Comparison of ENCODE assay signal across 17 cellular contexts in the genomic region with DNA sequence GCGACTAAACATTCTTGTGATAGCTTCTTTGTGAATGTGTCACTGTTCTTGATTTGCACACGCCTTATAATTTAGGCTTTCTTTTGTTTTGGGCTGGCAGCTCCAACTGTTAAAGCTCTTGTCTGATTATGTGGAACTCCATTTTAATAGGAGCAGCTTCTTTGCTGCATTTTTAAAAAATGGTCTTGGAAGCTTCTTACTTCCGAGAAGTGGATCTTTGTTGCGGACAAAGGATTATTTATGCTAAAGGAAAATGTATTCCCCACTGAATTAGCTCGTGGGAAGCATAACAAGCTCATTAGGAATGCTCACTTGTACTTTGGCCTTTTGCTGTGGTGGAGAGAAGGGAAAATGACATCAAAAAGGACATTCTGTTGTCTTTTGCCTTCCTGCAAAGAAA.
DNase-seq lines count a peak whose midpoint lies in the region; ATAC-seq and TF ChIP-seq lines count a peak whose summit lies in the region.
"Had no signal": no experiment of that assay in that cellular context is flagged by ENCODE, and none has a peak within 500 bp of the region (broad histone marks: within the 10 kb centered on the region; RNA-seq: fewer than 3 reads in every experiment).

No MANE protein-coding gene starts in this region.

- ATAC-seq in GM18517 (IDR thresholded peaks at IDR 0.05; ENCODE audit: unreplicated experiment) = no peak

- in situ Hi-C loops in HAP-1 (cut with MboI; ENCODE audit: low sequenced_read_pairs) = no loop called here

- DNase-seq in HAP-1 (ENCODE audit: low spot score in 2 of 2) (peak; percentile 16 to 84), glomerular visceral epithelial cell (ENCODE audit: extremely low spot score) (peak; percentile 4), retinal pigment epithelial cell (ENCODE audit: low read depth) (no peak), iPS-NIHi7 (ENCODE audit: extremely low spot score) (no peak), HuH-7 (ENCODE audit: low spot score) (no peak)
- DNase-seq in stimulated activated CD4-positive, alpha-beta T cell treated with anti-CD3 and anti-CD28 coated beads, Interleukin-2, amount 100 ng/mL, for 48 hours = no peak
- DNase-seq: activated CD4-positive, CD25-positive, alpha-beta regulatory T cell; activated T-cell treated with anti-CD3 and anti-CD28 coated beads, Interleukin-2, amount 50 U/mL, for 24 hours; amygdala; DMS79 treated with DMSO at 0.1 percent for 48 hours; Kasumi-1; NCI-H345; occipital lobe; Right ventricle myocardium superior; stimulated activated CD4-positive, alpha-beta T cell treated with anti-CD3 and anti-CD28 coated beads, Interleukin-4, amount 100 ng/mL, for 4 hours had no signal

- H3K4me3 ChIP-seq in HAP-1 = no peak overlapping the region
- H3K4me3 ChIP-seq in WI38 (ENCODE audit: low read depth, low read length) = peak overlapping the region; percentile 21
- H3K4me3 ChIP-seq in retinal pigment epithelial cell (ENCODE audit: low read length) = peak overlapping the region; percentile 29

- H3K9me3 ChIP-seq in HAP-1 = no peaks in the 10 kb centered on the region

- H3K27me3 ChIP-seq in HAP-1 (ENCODE audit: low read depth) = no peaks in the 10 kb centered on the region

- no peaks in the 10 kb centered on the region for H3K36me3 ChIP-seq in HAP-1 (replicated peaks)

- no peak for TF ChIP-seq CTCF in WI38 (IDR thresholded peaks at IDR 0.05; ENCODE audit: low read depth, low read length)
- no peak for TF ChIP-seq CTCF in retinal pigment epithelial cell (conservative IDR thresholded peaks at IDR 0.05; ENCODE audit: low read depth, low read length)

- peaks cover 21% of the 10 kb centered on the region for H3K4me1 ChIP-seq in HAP-1

Comparison
In these comparisons a context has a peak if more than half of its experiments do, and no peak if none do; other contexts are left out.
1. DNase-seq: peak in HAP-1 (2 of 2) and glomerular visceral epithelial cell (single experiment); none in retinal pigment epithelial cell (single experiment), iPS-NIHi7 (single experiment), stimulated activated CD4-positive, alpha-beta T cell treated with anti-CD3 and anti-CD28 coated beads, Interleukin-2, amount 100 ng/mL, for 48 hours (0 of 2) and HuH-7 (single experiment).